10 cellular contexts compared by ENCODE assay signal in genomic region chr9:101631892-101632291, GRCh38. TPM values are rescaled to one million over a fixed set of nuclear protein-coding genes. Genes with fewer than 3 reads are reported as not detected.
"Had no signal": no experiment of that assay in that cellular context is flagged by ENCODE, and none has a peak within 500 bp of the region (broad histone marks: within the 10 kb centered on the region; RNA-seq: fewer than 3 reads in every experiment).

No MANE protein-coding gene starts in this region.

- H3K9me3 Mint-ChIP-seq: IgD-negative memory B cell had no signal

- H3K27ac Mint-ChIP-seq: IgD-negative memory B cell had no signal

- H3K27me3 Mint-ChIP-seq: IgD-negative memory B cell had no signal

- H3K36me3 Mint-ChIP-seq: IgD-negative memory B cell had no signal

- H3K4me3 ChIP-seq: K562 had no signal

- FAIRE-seq: HTR-8/SVneo, K562 had no signal

- DNase-seq: IMR-90, KBM-7, KG1 had no signal

- H3K4me2 ChIP-seq: KMS-11 had no signal

- H3K9ac ChIP-seq: KMS-11 had no signal

- H3K4me3 Mint-ChIP-seq: IgD-negative memory B cell had no signal

- ATAC-seq: K562 had no signal

- H3K27ac ChIP-seq: HL-60, KMS-11 had no signal

RNA-seq across cellular contexts. Expression of gene PPP3R2, which starts 37.1 kb away (rescaled TPM):
- total RNA-seq: HT-29, HT1080, IMR-90, K562 had no signal
- polyA plus RNA-seq: IgD-negative memory B cell, IMR-90, K562 had no signal
